In the genomic region with DNA sequence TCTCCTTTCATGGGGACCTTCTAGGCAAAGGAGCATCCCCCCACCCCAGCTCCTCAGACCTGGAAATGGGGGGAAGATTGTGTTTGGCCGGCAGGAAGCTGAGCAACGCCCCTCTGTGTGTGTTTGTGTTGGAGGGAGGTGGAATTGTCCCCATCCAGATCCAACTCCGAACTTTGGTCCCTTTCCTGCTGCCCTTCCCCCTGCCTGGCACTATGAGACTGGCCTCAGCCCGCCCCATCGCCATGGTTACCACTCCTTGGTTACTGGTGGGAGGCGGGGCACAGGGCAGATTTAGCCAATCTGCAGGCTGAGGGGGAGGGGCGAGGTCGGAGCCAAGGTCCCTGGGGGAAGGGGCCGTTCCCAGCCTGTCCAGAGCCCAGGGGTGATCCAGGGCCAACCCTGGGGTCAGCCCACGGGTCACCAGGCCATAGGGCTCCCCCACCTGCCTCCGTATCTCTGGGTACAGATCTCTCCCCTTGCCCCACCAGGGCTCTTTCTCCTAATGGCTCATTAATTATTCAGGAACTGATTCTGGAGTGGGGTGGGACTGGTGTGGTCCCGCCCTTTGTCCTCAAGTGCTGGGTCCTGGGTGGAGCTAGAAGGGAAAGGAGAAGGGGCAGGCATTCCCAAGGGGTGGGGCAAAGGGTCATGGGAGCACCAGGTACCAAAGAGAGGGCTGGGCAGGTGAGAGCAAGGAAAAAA, we compare ENCODE assay signal across 1 cellular context.
TF ChIP-seq lines count a peak whose summit lies in the region.

No MANE protein-coding gene starts in this region.

TF ChIP-seq in IMR-90, 13 proteins besides CTCF, POLR2A, EP300 and RAD21 (continued from another document):
- no peak for TF ChIP-seq USF2 (IDR thresholded peaks at IDR 0.05; ENCODE audit: low read depth, low read length)
TF ChIP-seq in IMR-90: peak in this region for 0.
